ENCODE assay signal across 1 cellular context in the genomic region with DNA sequence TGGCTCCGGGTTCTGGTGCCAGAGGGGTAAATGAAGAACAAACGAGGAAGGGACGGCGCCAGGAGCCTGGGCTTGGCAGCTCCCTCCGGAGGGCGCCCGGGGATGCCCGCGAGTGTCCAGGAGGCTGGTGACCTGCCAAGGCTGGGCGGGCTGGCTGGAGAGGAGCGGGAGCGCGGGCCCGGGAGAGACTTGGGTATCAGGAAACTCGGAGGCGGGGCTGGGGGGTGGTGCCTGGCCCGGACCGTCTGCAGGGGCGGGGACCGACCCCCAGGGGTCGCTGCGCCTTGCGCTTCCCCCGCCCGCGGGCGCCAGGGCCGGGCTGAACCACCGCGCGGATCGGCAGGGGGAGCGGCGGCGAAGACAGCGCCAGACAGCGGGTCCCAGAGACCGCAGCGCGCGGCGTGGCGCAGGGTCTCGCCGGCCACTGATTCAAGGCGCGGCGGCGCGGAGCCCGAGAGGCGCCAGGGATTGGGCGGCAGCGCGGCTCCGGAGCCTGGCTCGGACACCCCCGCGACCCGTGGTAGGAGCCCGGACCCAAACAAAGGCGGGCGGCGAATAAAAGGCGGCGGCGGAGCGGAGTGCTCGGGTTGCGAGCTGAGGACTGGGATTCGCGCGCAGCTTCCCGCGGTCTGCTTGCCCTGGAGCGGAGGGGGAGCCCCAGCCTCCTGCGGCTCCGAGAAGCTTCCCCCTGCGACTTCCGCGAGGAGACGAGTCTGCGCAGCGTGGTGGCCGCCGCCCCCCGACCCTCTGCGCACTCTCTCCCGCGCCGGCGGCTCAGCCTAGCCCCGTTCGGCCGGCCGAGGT.
TF ChIP-seq lines count a peak whose summit lies in the region.

A gene with protein sequence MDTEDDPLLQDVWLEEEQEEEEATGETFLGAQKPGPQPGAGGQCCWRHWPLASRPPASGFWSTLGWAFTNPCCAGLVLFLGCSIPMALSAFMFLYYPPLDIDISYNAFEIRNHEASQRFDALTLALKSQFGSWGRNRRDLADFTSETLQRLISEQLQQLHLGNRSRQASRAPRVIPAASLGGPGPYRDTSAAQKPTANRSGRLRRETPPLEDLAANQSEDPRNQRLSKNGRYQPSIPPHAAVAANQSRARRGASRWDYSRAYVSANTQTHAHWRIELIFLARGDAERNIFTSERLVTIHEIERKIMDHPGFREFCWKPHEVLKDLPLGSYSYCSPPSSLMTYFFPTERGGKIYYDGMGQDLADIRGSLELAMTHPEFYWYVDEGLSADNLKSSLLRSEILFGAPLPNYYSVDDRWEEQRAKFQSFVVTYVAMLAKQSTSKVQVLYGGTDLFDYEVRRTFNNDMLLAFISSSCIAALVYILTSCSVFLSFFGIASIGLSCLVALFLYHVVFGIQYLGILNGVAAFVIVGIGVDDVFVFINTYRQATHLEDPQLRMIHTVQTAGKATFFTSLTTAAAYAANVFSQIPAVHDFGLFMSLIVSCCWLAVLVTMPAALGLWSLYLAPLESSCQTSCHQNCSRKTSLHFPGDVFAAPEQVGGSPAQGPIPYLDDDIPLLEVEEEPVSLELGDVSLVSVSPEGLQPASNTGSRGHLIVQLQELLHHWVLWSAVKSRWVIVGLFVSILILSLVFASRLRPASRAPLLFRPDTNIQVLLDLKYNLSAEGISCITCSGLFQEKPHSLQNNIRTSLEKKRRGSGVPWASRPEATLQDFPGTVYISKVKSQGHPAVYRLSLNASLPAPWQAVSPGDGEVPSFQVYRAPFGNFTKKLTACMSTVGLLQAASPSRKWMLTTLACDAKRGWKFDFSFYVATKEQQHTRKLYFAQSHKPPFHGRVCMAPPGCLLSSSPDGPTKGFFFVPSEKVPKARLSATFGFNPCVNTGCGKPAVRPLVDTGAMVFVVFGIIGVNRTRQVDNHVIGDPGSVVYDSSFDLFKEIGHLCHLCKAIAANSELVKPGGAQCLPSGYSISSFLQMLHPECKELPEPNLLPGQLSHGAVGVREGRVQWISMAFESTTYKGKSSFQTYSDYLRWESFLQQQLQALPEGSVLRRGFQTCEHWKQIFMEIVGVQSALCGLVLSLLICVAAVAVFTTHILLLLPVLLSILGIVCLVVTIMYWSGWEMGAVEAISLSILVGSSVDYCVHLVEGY (N-terminal part only) (plus strand): TSS at position 585 of the 804 bp plus-strand sequence. CDS start 21,838 bp downstream, outside the sequence.

TF ChIP-seq in H1, 55 proteins besides CTCF, POLR2A, EP300 and RAD21 (continued from another document):
- TF ChIP-seq, protein P1, sequence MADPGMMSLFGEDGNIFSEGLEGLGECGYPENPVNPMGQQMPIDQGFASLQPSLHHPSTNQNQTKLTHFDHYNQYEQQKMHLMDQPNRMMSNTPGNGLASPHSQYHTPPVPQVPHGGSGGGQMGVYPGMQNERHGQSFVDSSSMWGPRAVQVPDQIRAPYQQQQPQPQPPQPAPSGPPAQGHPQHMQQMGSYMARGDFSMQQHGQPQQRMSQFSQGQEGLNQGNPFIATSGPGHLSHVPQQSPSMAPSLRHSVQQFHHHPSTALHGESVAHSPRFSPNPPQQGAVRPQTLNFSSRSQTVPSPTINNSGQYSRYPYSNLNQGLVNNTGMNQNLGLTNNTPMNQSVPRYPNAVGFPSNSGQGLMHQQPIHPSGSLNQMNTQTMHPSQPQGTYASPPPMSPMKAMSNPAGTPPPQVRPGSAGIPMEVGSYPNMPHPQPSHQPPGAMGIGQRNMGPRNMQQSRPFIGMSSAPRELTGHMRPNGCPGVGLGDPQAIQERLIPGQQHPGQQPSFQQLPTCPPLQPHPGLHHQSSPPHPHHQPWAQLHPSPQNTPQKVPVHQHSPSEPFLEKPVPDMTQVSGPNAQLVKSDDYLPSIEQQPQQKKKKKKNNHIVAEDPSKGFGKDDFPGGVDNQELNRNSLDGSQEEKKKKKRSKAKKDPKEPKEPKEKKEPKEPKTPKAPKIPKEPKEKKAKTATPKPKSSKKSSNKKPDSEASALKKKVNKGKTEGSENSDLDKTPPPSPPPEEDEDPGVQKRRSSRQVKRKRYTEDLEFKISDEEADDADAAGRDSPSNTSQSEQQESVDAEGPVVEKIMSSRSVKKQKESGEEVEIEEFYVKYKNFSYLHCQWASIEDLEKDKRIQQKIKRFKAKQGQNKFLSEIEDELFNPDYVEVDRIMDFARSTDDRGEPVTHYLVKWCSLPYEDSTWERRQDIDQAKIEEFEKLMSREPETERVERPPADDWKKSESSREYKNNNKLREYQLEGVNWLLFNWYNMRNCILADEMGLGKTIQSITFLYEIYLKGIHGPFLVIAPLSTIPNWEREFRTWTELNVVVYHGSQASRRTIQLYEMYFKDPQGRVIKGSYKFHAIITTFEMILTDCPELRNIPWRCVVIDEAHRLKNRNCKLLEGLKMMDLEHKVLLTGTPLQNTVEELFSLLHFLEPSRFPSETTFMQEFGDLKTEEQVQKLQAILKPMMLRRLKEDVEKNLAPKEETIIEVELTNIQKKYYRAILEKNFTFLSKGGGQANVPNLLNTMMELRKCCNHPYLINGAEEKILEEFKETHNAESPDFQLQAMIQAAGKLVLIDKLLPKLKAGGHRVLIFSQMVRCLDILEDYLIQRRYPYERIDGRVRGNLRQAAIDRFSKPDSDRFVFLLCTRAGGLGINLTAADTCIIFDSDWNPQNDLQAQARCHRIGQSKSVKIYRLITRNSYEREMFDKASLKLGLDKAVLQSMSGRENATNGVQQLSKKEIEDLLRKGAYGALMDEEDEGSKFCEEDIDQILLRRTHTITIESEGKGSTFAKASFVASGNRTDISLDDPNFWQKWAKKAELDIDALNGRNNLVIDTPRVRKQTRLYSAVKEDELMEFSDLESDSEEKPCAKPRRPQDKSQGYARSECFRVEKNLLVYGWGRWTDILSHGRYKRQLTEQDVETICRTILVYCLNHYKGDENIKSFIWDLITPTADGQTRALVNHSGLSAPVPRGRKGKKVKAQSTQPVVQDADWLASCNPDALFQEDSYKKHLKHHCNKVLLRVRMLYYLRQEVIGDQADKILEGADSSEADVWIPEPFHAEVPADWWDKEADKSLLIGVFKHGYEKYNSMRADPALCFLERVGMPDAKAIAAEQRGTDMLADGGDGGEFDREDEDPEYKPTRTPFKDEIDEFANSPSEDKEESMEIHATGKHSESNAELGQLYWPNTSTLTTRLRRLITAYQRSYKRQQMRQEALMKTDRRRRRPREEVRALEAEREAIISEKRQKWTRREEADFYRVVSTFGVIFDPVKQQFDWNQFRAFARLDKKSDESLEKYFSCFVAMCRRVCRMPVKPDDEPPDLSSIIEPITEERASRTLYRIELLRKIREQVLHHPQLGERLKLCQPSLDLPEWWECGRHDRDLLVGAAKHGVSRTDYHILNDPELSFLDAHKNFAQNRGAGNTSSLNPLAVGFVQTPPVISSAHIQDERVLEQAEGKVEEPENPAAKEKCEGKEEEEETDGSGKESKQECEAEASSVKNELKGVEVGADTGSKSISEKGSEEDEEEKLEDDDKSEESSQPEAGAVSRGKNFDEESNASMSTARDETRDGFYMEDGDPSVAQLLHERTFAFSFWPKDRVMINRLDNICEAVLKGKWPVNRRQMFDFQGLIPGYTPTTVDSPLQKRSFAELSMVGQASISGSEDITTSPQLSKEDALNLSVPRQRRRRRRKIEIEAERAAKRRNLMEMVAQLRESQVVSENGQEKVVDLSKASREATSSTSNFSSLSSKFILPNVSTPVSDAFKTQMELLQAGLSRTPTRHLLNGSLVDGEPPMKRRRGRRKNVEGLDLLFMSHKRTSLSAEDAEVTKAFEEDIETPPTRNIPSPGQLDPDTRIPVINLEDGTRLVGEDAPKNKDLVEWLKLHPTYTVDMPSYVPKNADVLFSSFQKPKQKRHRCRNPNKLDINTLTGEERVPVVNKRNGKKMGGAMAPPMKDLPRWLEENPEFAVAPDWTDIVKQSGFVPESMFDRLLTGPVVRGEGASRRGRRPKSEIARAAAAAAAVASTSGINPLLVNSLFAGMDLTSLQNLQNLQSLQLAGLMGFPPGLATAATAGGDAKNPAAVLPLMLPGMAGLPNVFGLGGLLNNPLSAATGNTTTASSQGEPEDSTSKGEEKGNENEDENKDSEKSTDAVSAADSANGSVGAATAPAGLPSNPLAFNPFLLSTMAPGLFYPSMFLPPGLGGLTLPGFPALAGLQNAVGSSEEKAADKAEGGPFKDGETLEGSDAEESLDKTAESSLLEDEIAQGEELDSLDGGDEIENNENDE (IDR thresholded peaks at IDR 0.05; ENCODE audit: insufficient replicate concordance, low read length) = no peak
